ENCODE assay signal across 11 cellular contexts in the genomic region with DNA sequence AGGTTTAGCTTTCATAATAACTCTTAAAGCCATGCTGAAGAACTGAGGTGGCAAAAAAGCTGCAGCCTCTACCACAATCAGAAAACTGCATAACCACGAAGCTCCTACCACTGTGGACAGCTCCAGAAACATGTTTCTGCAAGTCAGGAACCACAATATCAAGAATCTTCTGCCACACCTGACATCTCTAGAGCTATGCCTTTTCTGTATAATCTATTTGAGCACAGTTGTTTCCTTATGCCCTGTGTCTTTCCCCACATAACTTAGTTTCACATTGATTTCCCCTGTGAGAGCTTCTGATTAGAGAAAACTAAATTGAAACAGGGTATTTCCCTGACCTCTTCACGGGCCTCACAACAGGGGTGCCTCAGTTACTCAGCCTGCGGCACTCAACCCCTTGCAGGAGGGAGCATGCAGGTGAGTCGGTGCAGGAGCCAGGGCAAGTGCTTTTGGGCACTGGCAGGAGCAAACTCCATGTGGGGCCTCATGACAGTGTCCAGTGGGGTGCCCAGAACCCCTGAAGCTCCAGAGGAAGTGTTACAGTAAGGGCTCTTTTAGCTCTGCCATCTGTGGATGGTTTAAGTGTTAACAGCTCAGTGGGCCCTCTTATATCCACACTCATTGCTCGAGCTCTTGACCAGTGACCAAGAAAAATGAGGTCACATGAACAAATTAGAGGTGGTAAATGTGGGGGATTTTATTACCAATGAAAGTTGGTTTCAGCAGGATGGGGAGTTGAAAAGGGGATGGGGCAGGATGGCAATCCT.
A peak's percentile ranks its signal among the peaks of the same experiment; 100 is the strongest.
DNase-seq lines count a peak whose midpoint lies in the region; ATAC-seq, FAIRE-seq and TF ChIP-seq lines count a peak whose summit lies in the region.
"Had no signal": no experiment of that assay in that cellular context is flagged by ENCODE, and none has a peak within 500 bp of the region (broad histone marks: within the 10 kb centered on the region; RNA-seq: fewer than 3 reads in every experiment).

No MANE protein-coding gene starts in this region.

- no peak for FAIRE-seq in urothelium cell line (lab: Jason Lieb, UNC)

- no peaks in the 10 kb centered on the region for H3K27me3 ChIP-seq in Peyer's patch

- H3K27ac Mint-ChIP-seq in activated CD4-positive, alpha-beta T cell treated with anti-CD3 and anti-CD28 coated beads for 36 hours: no peak overlapping the region
- H3K27ac Mint-ChIP-seq in stimulated activated naive B cell treated with anti-CD40 and anti-IgM and Interleukin-4, amounts not matched to agents 10 μg/mL and 1 μg/mL and 100 μg/mL, for 72 hours: no peak overlapping the region

- H3K4me1 Mint-ChIP-seq in activated CD4-positive, alpha-beta T cell treated with anti-CD3 and anti-CD28 coated beads for 36 hours: no peaks in the 10 kb centered on the region
- H3K4me1 Mint-ChIP-seq in stimulated activated naive B cell treated with anti-CD40 and anti-IgM and Interleukin-4, amounts not matched to agents 10 μg/mL and 1 μg/mL and 100 μg/mL, for 72 hours: no peaks in the 10 kb centered on the region

- no peaks in the 10 kb centered on the region for H3K9me3 ChIP-seq in Peyer's patch

- no peak overlapping the region for H3K4me3 Mint-ChIP-seq in activated CD4-positive, alpha-beta T cell treated with anti-CD3 and anti-CD28 coated beads for 36 hours
- no peak overlapping the region for H3K4me3 Mint-ChIP-seq in stimulated activated naive B cell treated with anti-CD40 and anti-IgM and Interleukin-4, amounts not matched to agents 10 μg/mL and 1 μg/mL and 100 μg/mL, for 72 hours

- H3K4me3 ChIP-seq in Peyer's patch: no peak overlapping the region

- H3K27me3 Mint-ChIP-seq in activated CD4-positive, alpha-beta T cell treated with anti-CD3 and anti-CD28 coated beads for 36 hours: peaks cover 4% of the 10 kb centered on the region
- H3K27me3 Mint-ChIP-seq in stimulated activated naive B cell treated with anti-CD40 and anti-IgM and Interleukin-4, amounts not matched to agents 10 μg/mL and 1 μg/mL and 100 μg/mL, for 72 hours: no peaks in the 10 kb centered on the region

- H3K9me3 Mint-ChIP-seq in activated CD4-positive, alpha-beta T cell treated with anti-CD3 and anti-CD28 coated beads for 36 hours (ENCODE audit: low read depth): peaks cover 5% of the 10 kb centered on the region
- peaks cover 3 to 6% of the 10 kb centered on the region in 2 donors for H3K9me3 Mint-ChIP-seq in stimulated activated naive B cell treated with anti-CD40 and anti-IgM and Interleukin-4, amounts not matched to agents 10 μg/mL and 1 μg/mL and 100 μg/mL, for 72 hours

- H3K36me3 Mint-ChIP-seq in activated CD4-positive, alpha-beta T cell treated with anti-CD3 and anti-CD28 coated beads for 36 hours (ENCODE audit: low read depth): no peaks in the 10 kb centered on the region
- H3K36me3 Mint-ChIP-seq in stimulated activated naive B cell treated with anti-CD40 and anti-IgM and Interleukin-4, amounts not matched to agents 10 μg/mL and 1 μg/mL and 100 μg/mL, for 72 hours: no peaks in the 10 kb centered on the region

- no peak for TF ChIP-seq POLR2A in Peyer's patch (IDR thresholded peaks at IDR 0.05)

- TF ChIP-seq CTCF in Peyer's patch (IDR thresholded peaks at IDR 0.05): no peak

- H3K27ac ChIP-seq in Peyer's patch: no peak overlapping the region
- H3K27ac ChIP-seq: 22Rv1 had no signal

- CTCF ChIA-PET in activated CD4-positive, alpha-beta T cell treated with anti-CD3 and anti-CD28 coated beads for 36 hours (lab: Charles Lee): interaction anchor here (0.7 to 1.0 kb wide), 2 partner anchors 12 to 495 kb away, joined by 3 read pairs; no protein-coding TSS in a partner anchor

- intact Hi-C loops in activated CD4-positive, alpha-beta T cell treated with anti-CD3 and anti-CD28 coated beads for 36 hours (cut with DNase I, micrococcal nuclease): no loop called here
- intact Hi-C loops in left colon (cut with DNase I, micrococcal nuclease): no loop called here

- no peaks in the 10 kb centered on the region for H3K4me1 ChIP-seq in Peyer's patch

- H3K36me3 ChIP-seq in Peyer's patch: no peaks in the 10 kb centered on the region

- DNase-seq in activated CD4-positive, alpha-beta T cell treated with anti-CD3 and anti-CD28 coated beads for 36 hours: no peak
- DNase-seq in activated CD4-positive, alpha-beta T cell treated with anti-CD3 and anti-CD28 coated beads, Interleukin-2, amount 50 U/mL, for 1 hour: no peak
- no peak for DNase-seq in stimulated activated naive B cell treated with anti-CD40 and anti-IgM and Interleukin-4, amounts not matched to agents 10 μg/mL and 1 μg/mL and 100 μg/mL, for 72 hours
- no peak for DNase-seq in urothelium cell line (ENCODE audit: low spot score)
- no peak for DNase-seq in left colon
- DNase-seq in Peyer's patch: no peak
- DNase-seq: NCI-H1436, T-helper 9 cell had no signal

- ATAC-seq in activated CD4-positive, alpha-beta T cell treated with anti-CD3 and anti-CD28 coated beads for 36 hours: peak; percentile 23
- peak; percentile 78 for ATAC-seq in GM21825 (IDR thresholded peaks at IDR 0.05; ENCODE audit: unreplicated experiment)
- ATAC-seq in HG03378 (IDR thresholded peaks at IDR 0.05; ENCODE audit: unreplicated experiment): peak; percentile 90
- peak; percentile 19 to 43 for ATAC-seq in stimulated activated naive B cell treated with anti-CD40 and anti-IgM and Interleukin-4, amounts not matched to agents 10 μg/mL and 1 μg/mL and 100 μg/mL, for 72 hours (replicated peaks)
- no peak for ATAC-seq in left colon

- POLR2A ChIA-PET in activated CD4-positive, alpha-beta T cell treated with anti-CD3 and anti-CD28 coated beads for 36 hours (lab: Charles Lee): no interaction called here
